Comparison of ENCODE assay signal across 14 cellular contexts in genomic region chr1:7478142-7478796, GRCh38.
A peak's percentile ranks its signal among the peaks of the same experiment; 100 is the strongest.
DNase-seq lines count a peak whose midpoint lies in the region; ATAC-seq and TF ChIP-seq lines count a peak whose summit lies in the region.
"Had no signal": no experiment of that assay in that cellular context is flagged by ENCODE, and none has a peak within 500 bp of the region (broad histone marks: within the 10 kb centered on the region; RNA-seq: fewer than 3 reads in every experiment).

No MANE protein-coding gene starts in this region.

- POLR2A ChIA-PET in AG04450 (lab: Yijun Ruan, JAX), result interaction anchor here (0.6 to 1.6 kb wide), 5 partner anchors 7 to 179 kb away, joined by 3 to 5 read pairs (median 4); no protein-coding TSS in a partner anchor

- DNase-seq in AG04450 (ENCODE audit: low read depth, low spot score) (no peak), RPMI7951 (ENCODE audit: low read depth) (peak; percentile 24), globus pallidus (ENCODE audit: low spot score) (peak; percentile 77), pons (ENCODE audit: low spot score) (peak; percentile 80), COR-L47 (lab: John Stamatoyannopoulos, UW) (no peak), NK-92 (lab: John Stamatoyannopoulos, UW; ENCODE audit: unreplicated experiment) (no peak), iPS-NIHi11 (ENCODE audit: low spot score) (no peak)
- DNase-seq: activated naive CD4-positive, alpha-beta T cell treated with anti-CD3 and anti-CD28 coated beads, Interleukin-2, amount 10 ng/mL, durations not matched to agents 7 days and 5 days; erythroblast; NCI-H2029 had no signal

- H3K9me3 ChIP-seq in AG04450 (ENCODE audit: control insufficient read depth, insufficient read depth, low read length), result peaks cover 4% of the 10 kb centered on the region; the same call in 1 of the 2 replicates
- H3K9me3 ChIP-seq: BLaER1 treated with 17β-estradiol and CSF1 and Interleukin-3, amounts not matched to agents 10 nM and 100 nM; pancreas had no signal

- TF ChIP-seq CTCF in AG04450 (IDR thresholded peaks at IDR 0.05; ENCODE audit: low read depth, low read length), result no peak

- no peaks in the 10 kb centered on the region for H3K27me3 ChIP-seq in AG04450 (ENCODE audit: control insufficient read depth, insufficient read depth, low read length)
- H3K27me3 ChIP-seq: BLaER1 treated with 17β-estradiol and CSF1 and Interleukin-3, amounts not matched to agents 10 nM and 100 nM; pancreas had no signal

- H3K27ac ChIP-seq in AG04450 (ENCODE audit: low read depth, low read length), result peak overlapping the region; percentile 98
- H3K27ac ChIP-seq: SK-N-MC had no signal

- peak overlapping the region; percentile 10; the same call in 1 of the 2 replicates for H3K4me3 ChIP-seq in AG04450 (ENCODE audit: low read depth, low read length)
- H3K4me3 ChIP-seq: BLaER1 treated with 17β-estradiol and CSF1 and Interleukin-3, amounts not matched to agents 10 nM and 100 nM; pancreas; SK-N-MC had no signal

- CTCF ChIA-PET in AG04450 (lab: Charles Lee), result no interaction called here

- no peak for ATAC-seq in GM21515 (IDR thresholded peaks at IDR 0.05; ENCODE audit: unreplicated experiment)

Comparison
In these comparisons a context has a peak if more than half of its experiments do, and no peak if none do; other contexts are left out.
1. DNase-seq: peak in RPMI7951 (single experiment), globus pallidus (single experiment) and pons (single experiment); none in AG04450 (single experiment), COR-L47 (single experiment), NK-92 (single experiment) and iPS-NIHi11 (single experiment).